In the genomic region with DNA sequence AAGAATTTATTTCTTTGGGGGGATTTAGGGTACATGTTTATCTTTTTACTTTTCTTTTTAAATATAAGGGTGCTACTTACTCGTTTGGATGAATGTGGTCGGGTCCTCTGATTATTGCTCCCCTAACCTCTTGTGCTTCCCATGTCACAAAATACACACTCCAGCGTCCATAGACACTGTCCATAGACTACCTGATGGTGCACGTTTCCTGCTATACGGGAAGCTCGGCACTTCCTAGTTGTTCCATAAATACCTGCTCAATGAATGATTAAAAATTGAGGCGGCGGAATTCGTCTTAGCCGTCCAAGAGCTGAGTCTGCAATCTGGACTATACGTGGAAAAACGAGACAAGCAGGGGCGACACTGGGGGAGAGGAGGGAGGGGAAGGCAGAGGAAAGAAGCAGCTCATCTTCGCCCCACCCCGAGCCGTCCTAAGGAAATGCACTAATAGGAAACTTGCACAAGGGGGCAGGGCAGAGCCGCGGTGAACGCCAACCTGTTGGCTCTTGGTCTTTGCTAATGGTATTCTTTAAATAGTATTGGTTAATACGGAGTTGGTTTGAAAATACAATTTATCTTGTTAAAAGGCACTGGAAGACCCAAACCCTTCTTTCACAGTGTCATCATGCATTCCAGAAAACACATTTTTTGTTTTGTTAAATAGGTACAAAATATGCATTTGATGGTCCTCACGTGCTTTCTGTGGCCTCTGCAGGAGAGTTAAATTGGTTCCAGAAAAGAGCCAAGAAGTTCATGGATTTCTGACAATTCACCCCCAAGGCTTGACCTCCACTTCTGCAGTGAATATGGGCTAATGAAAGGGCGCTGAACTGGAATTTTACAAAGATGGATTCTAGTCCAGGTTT, we compare ENCODE assay signal across 8 cellular contexts.
A peak's percentile ranks its signal among the peaks of the same experiment; 100 is the strongest.
DNase-seq lines count a peak whose midpoint lies in the region; ATAC-seq, FAIRE-seq and TF ChIP-seq lines count a peak whose summit lies in the region.

No MANE protein-coding gene starts in this region.

- H3K4me3 Mint-ChIP-seq in immature natural killer cell = no peak overlapping the region

- ATAC-seq in HG03108 (IDR thresholded peaks at IDR 0.05; ENCODE audit: unreplicated experiment) (peak; percentile 73), SK-N-SH treated with all-trans-retinoic acid at 6 μM for 48 hours (0 out of 3 replicates have a peak, but pooled peaks have one; percentile 26), HG03571 (IDR thresholded peaks at IDR 0.05; ENCODE audit: unreplicated experiment) (no peak)

- DNase-seq in AG09309 (ENCODE audit: low read depth) = no peak
- peak; percentile 34 for DNase-seq in GM12891 (ENCODE audit: insufficient read length, low spot score)
- peak; percentile 1 to 51 for DNase-seq in foreskin fibroblast
- peak; percentile 38 for DNase-seq in pons (ENCODE audit: low spot score)
- DNase-seq in immature natural killer cell = no peak

- no peak for TF ChIP-seq POLR2A in GM12891 (IDR thresholded peaks at IDR 0.05; ENCODE audit: low read depth, low read length)

- H3K4me3 ChIP-seq in AG09309 (ENCODE audit: control insufficient read depth, low read depth, low read length) (no peak overlapping the region), foreskin fibroblast (ENCODE audit: low read depth in 1 of 2, low read length in 2 of 2) (no peak overlapping the region)

- peaks cover 0 to 14% (median 5%) of the 10 kb centered on the region in 6 donors for H3K9me3 Mint-ChIP-seq in immature natural killer cell

- peak; percentile 40 for TF ChIP-seq CTCF in AG09309 (IDR thresholded peaks at IDR 0.05; ENCODE audit: control insufficient read depth, insufficient read depth, low read depth, low read length, missing control alignments)
- TF ChIP-seq CTCF in foreskin fibroblast (IDR thresholded peaks at IDR 0.05; ENCODE audit: low read depth, low read length) = peak; percentile 36

- FAIRE-seq in GM12891 (lab: Jason Lieb, UNC) = no peak

- no peaks in the 10 kb centered on the region for H3K4me1 Mint-ChIP-seq in immature natural killer cell

- peaks cover 0 to 3% (median 3%) of the 10 kb centered on the region in 3 donors for H3K27me3 Mint-ChIP-seq in immature natural killer cell (ENCODE audit: low read depth in 3 of 3)

- no peaks in the 10 kb centered on the region for H3K36me3 Mint-ChIP-seq in immature natural killer cell

- H3K27ac Mint-ChIP-seq in immature natural killer cell = no peak overlapping the region

TF ChIP-seq in GM12891, 5 proteins besides CTCF, POLR2A, EP300 and RAD21:
- TF ChIP-seq POLR2AphosphoS5 (IDR thresholded peaks at IDR 0.05; ENCODE audit: low read depth, low read length) (no peak), TAF1 (IDR thresholded peaks at IDR 0.05; ENCODE audit: low read depth, low read length) (no peak), SPI1 (IDR thresholded peaks at IDR 0.05; ENCODE audit: low read depth, low read length) (no peak), PAX5 (IDR thresholded peaks at IDR 0.05; ENCODE audit: insufficient read depth, low read length, severe bottlenecking) (no peak), POU2F2 (IDR thresholded peaks at IDR 0.05; ENCODE audit: low read depth, low read length) (no peak)

TF ChIP-seq in SK-N-SH treated with all-trans-retinoic acid at 6 μM for 48 hours, 23 proteins besides CTCF, POLR2A, EP300 and RAD21:
- TF ChIP-seq ZFP30 (CRISPR knock-in tag; IDR thresholded peaks at IDR 0.05) = no peak

Comparison
In these comparisons a context has a peak if more than half of its experiments do, and no peak if none do; other contexts are left out.
1. DNase-seq: peak in GM12891 (single experiment), foreskin fibroblast (2 of 2) and pons (single experiment); none in AG09309 (single experiment) and immature natural killer cell (0 of 3).